ENCODE assay signal across 7 cellular contexts in the genomic region with DNA sequence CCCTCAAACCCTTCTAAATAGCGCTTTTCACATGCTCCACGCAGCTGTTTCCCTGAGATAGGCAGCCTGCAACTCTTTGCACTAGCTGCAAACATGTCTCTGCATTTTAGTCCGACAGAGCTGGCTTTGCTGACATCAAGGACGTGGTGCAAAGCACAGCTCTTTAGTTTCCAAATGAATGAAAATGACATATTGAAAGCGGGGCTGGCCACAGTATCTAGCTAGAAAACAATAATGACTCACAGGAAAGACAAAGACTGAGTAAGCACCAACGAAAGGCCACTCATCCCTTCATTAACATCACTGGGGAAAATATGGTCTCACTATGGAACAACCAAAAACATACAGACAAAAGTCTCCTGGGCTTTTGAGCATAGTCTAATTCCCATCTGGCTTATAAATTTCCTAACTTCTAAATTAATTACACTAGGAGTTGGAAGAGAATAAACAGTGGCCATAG. TPM values are rescaled to one million over a fixed set of nuclear protein-coding genes. Genes with fewer than 3 reads are reported as not detected.
DNase-seq lines count a peak whose midpoint lies in the region; ATAC-seq and TF ChIP-seq lines count a peak whose summit lies in the region.

No MANE protein-coding gene starts in this region.

- peak; percentile 87 for DNase-seq in HCEC 1CT
- DNase-seq in MV-4-11 (lab: John Stamatoyannopoulos, UW) = peak; percentile 56
- no peak for DNase-seq in left colon
- DNase-seq in iPS-NIHi7 (ENCODE audit: extremely low spot score) = no peak
- DNase-seq in omental fat pad (ENCODE audit: low spot score) = no peak

- intact Hi-C loops in left colon (cut with DNase I, micrococcal nuclease) = no loop called here

- no peak for TF ChIP-seq CTCF in omental fat pad (IDR thresholded peaks at IDR 0.05)

- ATAC-seq in GM18870 (IDR thresholded peaks at IDR 0.05; ENCODE audit: unreplicated experiment) (peak; percentile 93), esophagus mucosa (peak; percentile 35), left colon (no peak), omental fat pad (ENCODE audit: low FRiP score) (no peak)

RNA-seq across cellular contexts. Expression of a gene that starts 15.3 kb away (rescaled TPM):
- 4.6 TPM for total RNA-seq in esophagus mucosa
- total RNA-seq in left colon = 10 to 100 TPM; 17.8 to 20.4 TPM
- 10 to 100 TPM; 12.0 to 19.4 (median 15.7) TPM for total RNA-seq in omental fat pad

Comparison
In these comparisons a context has a peak if more than half of its experiments do, and no peak if none do; other contexts are left out.
1. ATAC-seq: peak in GM18870 (single experiment) and esophagus mucosa (single experiment); none in left colon (single experiment) and omental fat pad (single experiment).
2. DNase-seq: peak in HCEC 1CT (single experiment) and MV-4-11 (single experiment); none in left colon (0 of 2), iPS-NIHi7 (single experiment) and omental fat pad (single experiment).